Comparison of ENCODE assay signal across 16 cellular contexts in the genomic region with DNA sequence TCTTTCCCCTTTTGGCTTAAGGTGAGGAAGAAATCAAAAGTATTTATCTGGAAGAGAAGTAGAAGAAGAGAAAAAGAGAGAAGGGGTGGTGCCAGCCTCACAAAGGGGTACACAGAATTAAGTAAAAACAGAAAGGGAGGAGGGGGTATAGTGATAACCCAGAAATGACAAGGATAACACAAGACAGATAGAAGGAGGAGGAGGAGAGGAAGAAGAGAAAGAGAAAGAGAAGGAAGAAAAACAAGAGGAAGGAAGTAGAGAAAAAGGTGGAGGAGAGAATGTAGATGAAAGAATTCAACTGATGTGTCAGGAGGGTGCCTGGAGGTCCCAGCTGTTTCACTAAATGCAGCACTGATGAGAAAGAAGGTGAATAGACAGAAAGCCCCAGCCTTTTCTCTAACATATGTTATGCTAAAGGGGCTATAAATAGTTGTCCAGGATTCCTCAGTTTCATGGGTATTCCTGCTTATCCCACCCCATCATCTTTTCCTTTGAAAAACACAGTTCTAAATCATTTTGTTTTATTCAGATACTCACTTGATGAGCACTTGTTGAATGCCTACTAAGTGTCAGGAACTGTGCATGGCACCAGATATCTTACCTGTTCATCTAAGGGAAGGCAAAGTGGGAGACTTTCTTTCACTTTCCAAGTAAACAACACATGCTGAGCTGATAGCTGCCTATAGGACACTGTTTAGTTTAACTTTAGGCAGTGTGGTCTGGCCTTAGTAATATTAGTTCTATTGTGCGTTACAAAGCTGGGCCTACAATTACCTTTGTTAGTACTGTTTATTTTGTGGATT. TPM values are rescaled to one million over a fixed set of nuclear protein-coding genes. Genes with fewer than 3 reads are reported as not detected.
"Had no signal": no experiment of that assay in that cellular context is flagged by ENCODE, and none has a peak within 500 bp of the region (broad histone marks: within the 10 kb centered on the region; RNA-seq: fewer than 3 reads in every experiment).

No MANE protein-coding gene starts in this region.

- H3K27ac ChIP-seq: adrenal gland, hepatocyte, psoas muscle, right lobe of liver, upper lobe of left lung had no signal

- H3K79me2 ChIP-seq: hepatocyte had no signal

- H3K27ac Mint-ChIP-seq: activated CD4-positive, alpha-beta memory T cell treated with anti-CD3 and anti-CD28 coated beads, Interleukin-2, amount 10 ng/mL, durations not matched to agents 7 days and 5 days; activated naive CD4-positive, alpha-beta T cell treated with anti-CD3 and anti-CD28 coated beads, Interleukin-2, amount 50 U/mL, for 24 hours; activated T-cell treated with anti-CD3 and anti-CD28 coated beads, Interleukin-2, amount 50 U/mL, for 24 hours; nephron; stimulated activated naive CD8-positive, alpha-beta T cell treated with anti-CD3 and anti-CD28 coated beads, Interleukin-15, Interleukin-2, amounts not matched to agents 100 ng/mL and 50 ng/mL, for 24 hours; T-helper 17 cell had no signal

- H3K4me3 ChIP-seq: adrenal gland, hepatocyte, psoas muscle, right lobe of liver, smooth muscle cell, upper lobe of left lung had no signal

- H3K36me3 ChIP-seq: adrenal gland, right lobe of liver, upper lobe of left lung had no signal

- ATAC-seq: psoas muscle, right lobe of liver, T-helper 17 cell had no signal

- H3K4me1 ChIP-seq: adrenal gland, psoas muscle, right lobe of liver, upper lobe of left lung had no signal

- H3K9me3 ChIP-seq: adrenal gland, psoas muscle, right lobe of liver, upper lobe of left lung had no signal

- H3K4me3 Mint-ChIP-seq: activated CD4-positive, alpha-beta memory T cell treated with anti-CD3 and anti-CD28 coated beads, Interleukin-2, amount 10 ng/mL, durations not matched to agents 7 days and 5 days; activated naive CD4-positive, alpha-beta T cell treated with anti-CD3 and anti-CD28 coated beads, Interleukin-2, amount 50 U/mL, for 24 hours; activated T-cell treated with anti-CD3 and anti-CD28 coated beads, Interleukin-2, amount 50 U/mL, for 24 hours; nephron; stimulated activated naive CD8-positive, alpha-beta T cell treated with anti-CD3 and anti-CD28 coated beads, Interleukin-15, Interleukin-2, amounts not matched to agents 100 ng/mL and 50 ng/mL, for 24 hours; T-helper 17 cell had no signal

- H3K36me3 Mint-ChIP-seq: activated naive CD4-positive, alpha-beta T cell treated with anti-CD3 and anti-CD28 coated beads, Interleukin-2, amount 50 U/mL, for 24 hours had no signal

- H3K27me3 Mint-ChIP-seq: activated CD4-positive, alpha-beta memory T cell treated with anti-CD3 and anti-CD28 coated beads, Interleukin-2, amount 10 ng/mL, durations not matched to agents 7 days and 5 days; activated naive CD4-positive, alpha-beta T cell treated with anti-CD3 and anti-CD28 coated beads, Interleukin-2, amount 50 U/mL, for 24 hours; activated T-cell treated with anti-CD3 and anti-CD28 coated beads, Interleukin-2, amount 50 U/mL, for 24 hours; stimulated activated naive CD8-positive, alpha-beta T cell treated with anti-CD3 and anti-CD28 coated beads, Interleukin-15, Interleukin-2, amounts not matched to agents 100 ng/mL and 50 ng/mL, for 24 hours; T-helper 17 cell had no signal

- H2AFZ ChIP-seq: hepatocyte had no signal

- H3K9me3 Mint-ChIP-seq: activated CD4-positive, alpha-beta memory T cell treated with anti-CD3 and anti-CD28 coated beads, Interleukin-2, amount 10 ng/mL, durations not matched to agents 7 days and 5 days; activated naive CD4-positive, alpha-beta T cell treated with anti-CD3 and anti-CD28 coated beads, Interleukin-2, amount 50 U/mL, for 24 hours; activated T-cell treated with anti-CD3 and anti-CD28 coated beads, Interleukin-2, amount 50 U/mL, for 24 hours; nephron; stimulated activated naive CD8-positive, alpha-beta T cell treated with anti-CD3 and anti-CD28 coated beads, Interleukin-15, Interleukin-2, amounts not matched to agents 100 ng/mL and 50 ng/mL, for 24 hours had no signal

- H3K27me3 ChIP-seq: adrenal gland, hepatocyte, right lobe of liver, upper lobe of left lung had no signal

- FAIRE-seq: endometrium had no signal

- H3K4me2 ChIP-seq: hepatocyte, smooth muscle cell had no signal

- DNase-seq: activated CD4-positive, alpha-beta memory T cell treated with anti-CD3 and anti-CD28 coated beads, Interleukin-2, amount 10 ng/mL, durations not matched to agents 7 days and 5 days; activated CD4-positive, alpha-beta T cell treated with anti-CD3 and anti-CD28 coated beads for 4 hours; activated effector memory CD4-positive, alpha-beta T cell treated with Interleukin-2 at 50 U/mL for 16 hours; activated T-cell treated with anti-CD3 and anti-CD28 coated beads, Interleukin-2, amount 50 U/mL, for 24 hours; adrenal gland; psoas muscle; right lobe of liver; T-helper 17 cell; upper lobe of left lung had no signal

- H3K4me1 Mint-ChIP-seq: activated CD4-positive, alpha-beta memory T cell treated with anti-CD3 and anti-CD28 coated beads, Interleukin-2, amount 10 ng/mL, durations not matched to agents 7 days and 5 days; activated naive CD4-positive, alpha-beta T cell treated with anti-CD3 and anti-CD28 coated beads, Interleukin-2, amount 50 U/mL, for 24 hours; T-helper 17 cell had no signal

RNA-seq across cellular contexts. Expression of a gene that starts 8.0 kb away (rescaled TPM):
- total RNA-seq: activated CD4-positive, alpha-beta memory T cell treated with anti-CD3 and anti-CD28 coated beads, Interleukin-2, amount 10 ng/mL, durations not matched to agents 7 days and 5 days; kidney epithelial cell; T-helper 17 cell had no signal
